Comparison of ENCODE assay signal across 23 cellular contexts in genomic region chr7:156919132-156919713, GRCh38. TPM values are rescaled to one million over a fixed set of nuclear protein-coding genes. Genes with fewer than 3 reads are reported as not detected.
A peak's percentile ranks its signal among the peaks of the same experiment; 100 is the strongest.
DNase-seq lines count a peak whose midpoint lies in the region; ATAC-seq, FAIRE-seq and TF ChIP-seq lines count a peak whose summit lies in the region.
"Had no signal": no experiment of that assay in that cellular context is flagged by ENCODE, and none has a peak within 500 bp of the region (broad histone marks: within the 10 kb centered on the region; RNA-seq: fewer than 3 reads in every experiment).

No MANE protein-coding gene starts in this region.

- H3K4me2 ChIP-seq in HepG2 (ENCODE audit: low read depth, low read length) = peak overlapping the region; percentile 62
- H3K4me2 ChIP-seq: BLaER1 had no signal

- no peak overlapping the region for H2AFZ ChIP-seq in HepG2 (ENCODE audit: low read length)

- H3K9me3 ChIP-seq in HepG2 (ENCODE audit: low read length) = no peaks in the 10 kb centered on the region
- no peaks in the 10 kb centered on the region for H3K9me3 ChIP-seq in right lobe of liver
- no peaks in the 10 kb centered on the region for H3K9me3 ChIP-seq in T-helper 17 cell (ENCODE audit: control insufficient read depth, low read length, poor library complexity, severe bottlenecking)
- H3K9me3 ChIP-seq in upper lobe of right lung = no peaks in the 10 kb centered on the region
- H3K9me3 ChIP-seq: lower lobe of right lung, Peyer's patch, thoracic aorta had no signal

- H3K79me2 ChIP-seq in HepG2 (ENCODE audit: insufficient read depth, low read length) = no peaks in the 10 kb centered on the region

- H3K9me3 Mint-ChIP-seq in activated naive CD8-positive, alpha-beta T cell treated with anti-CD3 and anti-CD28 coated beads, Interleukin-2, amount 50 U/mL, for 24 hours = no peaks in the 10 kb centered on the region

- H3K27ac Mint-ChIP-seq in T-helper 17 cell = peak overlapping the region; percentile 89
- H3K27ac Mint-ChIP-seq in activated naive CD8-positive, alpha-beta T cell treated with anti-CD3 and anti-CD28 coated beads, Interleukin-2, amount 50 U/mL, for 24 hours = no peak overlapping the region
- H3K27ac Mint-ChIP-seq: activated naive CD4-positive, alpha-beta T cell treated with anti-CD3 and anti-CD28 coated beads, Interleukin-2, amount 10 ng/mL, durations not matched to agents 7 days and 5 days; stimulated activated naive B cell treated with anti-CD40 and anti-IgM and Interleukin-4, amounts not matched to agents 10 μg/mL and 1 μg/mL and 100 μg/mL, for 72 hours had no signal

- TF ChIP-seq CTCF in HepG2 (CRISPR knock-in tag; IDR thresholded peaks at IDR 0.05) (no peak), right lobe of liver (IDR thresholded peaks at IDR 0.05) (no peak), upper lobe of right lung (IDR thresholded peaks at IDR 0.05) (no peak)

- H3K9ac ChIP-seq in HepG2 (ENCODE audit: insufficient read depth, low read depth, low read length) = no peak overlapping the region
- H3K9ac ChIP-seq: BLaER1 had no signal

- TF ChIP-seq POLR2A in HepG2 (IDR thresholded peaks at IDR 0.05; ENCODE audit: insufficient read depth in 1 of 2, low read depth in 2 of 2, low read length in 2 of 2) (no peak), right lobe of liver (IDR thresholded peaks at IDR 0.05) (no peak)

- FAIRE-seq in HepG2 (lab: Jason Lieb, UNC) = no peak
- FAIRE-seq: keratinocyte had no signal

- peaks cover 27% of the 10 kb centered on the region for H3K4me1 Mint-ChIP-seq in T-helper 17 cell
- H3K4me1 Mint-ChIP-seq in activated naive CD8-positive, alpha-beta T cell treated with anti-CD3 and anti-CD28 coated beads, Interleukin-2, amount 50 U/mL, for 24 hours = peaks cover 34% of the 10 kb centered on the region

- H4K20me1 ChIP-seq in HepG2 (ENCODE audit: insufficient read depth, low read length) = no peaks in the 10 kb centered on the region

- 27% methylated on average over 13 of the region's 19 CpGs for WGBS in HepG2 (ENCODE audit: low lambda C conversion rate)
- 42% methylated on average over 7 of the region's 19 CpGs for WGBS in right lobe of liver (ENCODE audit: insufficient coverage, low coverage, low lambda C conversion rate, missing lambda C conversion rate)

- peak overlapping the region in 1 of 3 experiments; percentile 25; a peak in 2 of 6 replicates for H3K4me3 ChIP-seq in HepG2 (replicated peaks in 1 of 3; ENCODE audit: insufficient read depth in 1 of 3, low read depth in 2 of 3, low read length in 3 of 3)
- no peak overlapping the region for H3K4me3 ChIP-seq in right lobe of liver
- H3K4me3 ChIP-seq in upper lobe of right lung = no peak overlapping the region
- H3K4me3 ChIP-seq: BLaER1, lower lobe of right lung, Peyer's patch, SJCRH30, thoracic aorta had no signal

- in situ Hi-C loops in HepG2 (cut with HindIII; ENCODE audit: extremely low pct_ligation_motif_present, low pct_unique_long_range_greater_than_20kb) = no loop called here

- H3K4me1 ChIP-seq in HepG2 (ENCODE audit: insufficient read depth, low read length) = peaks cover 15% of the 10 kb centered on the region
- no peaks in the 10 kb centered on the region for H3K4me1 ChIP-seq in right lobe of liver
- no peaks in the 10 kb centered on the region for H3K4me1 ChIP-seq in upper lobe of right lung
- H3K4me1 ChIP-seq: Caco-2, lower lobe of right lung, SJCRH30 had no signal

- H3K36me3 Mint-ChIP-seq in T-helper 17 cell (ENCODE audit: low read depth) = peaks cover 4% of the 10 kb centered on the region
- no peaks in the 10 kb centered on the region for H3K36me3 Mint-ChIP-seq in activated naive CD8-positive, alpha-beta T cell treated with anti-CD3 and anti-CD28 coated beads, Interleukin-2, amount 50 U/mL, for 24 hours (ENCODE audit: low read depth)
- H3K36me3 Mint-ChIP-seq: activated naive CD4-positive, alpha-beta T cell treated with anti-CD3 and anti-CD28 coated beads, Interleukin-2, amount 10 ng/mL, durations not matched to agents 7 days and 5 days; stimulated activated naive B cell treated with anti-CD40 and anti-IgM and Interleukin-4, amounts not matched to agents 10 μg/mL and 1 μg/mL and 100 μg/mL, for 72 hours had no signal

- TF ChIP-seq EP300 in HepG2 (IDR thresholded peaks at IDR 0.05; ENCODE audit: low read depth in 2 of 2, low read length in 2 of 2) (no peak), HepG2 (CRISPR knock-in tag; IDR thresholded peaks at IDR 0.05; ENCODE audit: borderline replicate concordance) (no peak)

- POLR2A ChIA-PET in HepG2 (lab: Yijun Ruan, JAX) = no interaction called here

- ATAC-seq in HepG2 = peak; percentile 95
- ATAC-seq in right lobe of liver = no peak
- ATAC-seq in HG02642 (IDR thresholded peaks at IDR 0.05; ENCODE audit: poor library complexity, unreplicated experiment) = peak; percentile 29
- ATAC-seq in T-helper 17 cell = no peak
- ATAC-seq in upper lobe of right lung = no peak
- no peak for ATAC-seq in activated naive CD8-positive, alpha-beta T cell treated with anti-CD3 and anti-CD28 coated beads, Interleukin-2, amount 50 U/mL, for 24 hours
- ATAC-seq: lower lobe of right lung, right cardiac atrium had no signal

- TF ChIP-seq RAD21 in HepG2 (CRISPR knock-in tag; IDR thresholded peaks at IDR 0.05) = no peak

- intact Hi-C loops in HepG2 (cut with micrococcal nuclease; ENCODE audit: unreplicated experiment) (no loop called here), right lobe of liver (cut with DNase I) (no loop called here), upper lobe of right lung (cut with DNase I) (no loop called here)

- peaks cover 23% of the 10 kb centered on the region for H3K27me3 Mint-ChIP-seq in T-helper 17 cell
- H3K27me3 Mint-ChIP-seq in activated naive CD8-positive, alpha-beta T cell treated with anti-CD3 and anti-CD28 coated beads, Interleukin-2, amount 50 U/mL, for 24 hours = peaks cover 40% of the 10 kb centered on the region

- H3K36me3 ChIP-seq in HepG2 (replicated peaks in 1 of 2; ENCODE audit: control insufficient read depth in 1 of 2, insufficient read depth in 2 of 2, low read length in 2 of 2) = no peaks in the 10 kb centered on the region
- no peaks in the 10 kb centered on the region for H3K36me3 ChIP-seq in right lobe of liver
- H3K36me3 ChIP-seq in upper lobe of right lung = no peaks in the 10 kb centered on the region
- H3K36me3 ChIP-seq: BLaER1, lower lobe of right lung, Peyer's patch, SJCRH30, thoracic aorta, WERI-Rb-1 had no signal

- H3K4me3 Mint-ChIP-seq in T-helper 17 cell = no peak overlapping the region
- H3K4me3 Mint-ChIP-seq in activated naive CD8-positive, alpha-beta T cell treated with anti-CD3 and anti-CD28 coated beads, Interleukin-2, amount 50 U/mL, for 24 hours = no peak overlapping the region
- H3K4me3 Mint-ChIP-seq: activated naive CD4-positive, alpha-beta T cell treated with anti-CD3 and anti-CD28 coated beads, Interleukin-2, amount 10 ng/mL, durations not matched to agents 7 days and 5 days; stimulated activated naive B cell treated with anti-CD40 and anti-IgM and Interleukin-4, amounts not matched to agents 10 μg/mL and 1 μg/mL and 100 μg/mL, for 72 hours had no signal

- H3K27ac ChIP-seq in HepG2 (ENCODE audit: extremely low read length, insufficient read depth, low read length) (no peak overlapping the region), right lobe of liver (no peak overlapping the region), upper lobe of right lung (no peak overlapping the region)
- H3K27ac ChIP-seq: BLaER1, lower lobe of right lung, Peyer's patch, SJCRH30, thoracic aorta, WERI-Rb-1 had no signal

- H3K27me3 ChIP-seq in HepG2 (ENCODE audit: control insufficient read depth in 1 of 2, insufficient read depth in 2 of 2, low read length in 2 of 2) (peaks cover 0 to 14% of the 10 kb centered on the region in 2 experiments; a peak in 2 of 5 replicates), right lobe of liver (no peaks in the 10 kb centered on the region), upper lobe of right lung (no peaks in the 10 kb centered on the region)
- H3K27me3 ChIP-seq: Peyer's patch, SJCRH30 had no signal

- CTCF ChIA-PET in HepG2 (lab: Yijun Ruan, JAX; ENCODE audit: low intra/inter-chr PET ratio, low total read pairs) = no interaction called here

- BruUV-seq in HepG2 (replicated peaks; lab: Mats Ljungman, UMichigan) = no TSS peak

- DNase-seq in HepG2 (ENCODE audit: low spot score) (no peak), right lobe of liver (no peak), T-helper 17 cell (no peak), upper lobe of right lung (peak; percentile 49), NAMALWA (ENCODE audit: low spot score) (no peak), amniotic stem cell (lab: John Stamatoyannopoulos, UW) (no peak)
- DNase-seq in activated naive CD8-positive, alpha-beta T cell treated with anti-CD3 and anti-CD28 coated beads, Interleukin-2, amount 50 U/mL, for 24 hours = no peak
- DNase-seq: activated naive CD4-positive, alpha-beta T cell treated with anti-CD3 and anti-CD28 coated beads, Interleukin-2, amount 10 ng/mL, durations not matched to agents 7 days and 5 days; Caco-2; erythroblast; foreskin melanocyte; lower lobe of right lung; NCI-H2029; NCI-H345; right cardiac atrium; SJCRH30; stimulated activated naive B cell treated with anti-CD40 and anti-IgM and Interleukin-4, amounts not matched to agents 10 μg/mL and 1 μg/mL and 100 μg/mL, for 72 hours; WERI-Rb-1 had no signal

RNA-seq across cellular contexts. Expression of gene LMBR1, which starts 26.2 kb away (rescaled TPM):
- total RNA-seq in HepG2 (2016; rRNA removed; fragmentation: Illumina TruSeq; extraction: Trizol) (30.4 and 39.6 TPM in 2 replicates), right lobe of liver (10 to 100 TPM; 25.1 to 34.5 (median 31.7) TPM), T-helper 17 cell (10 to 100 TPM; 47.3 to 53.0 TPM), upper lobe of right lung (70.5 TPM)
- total RNA-seq in HepG2 (2016; cell fraction: cytosol; rRNA removed; fragmentation: Illumina TruSeq; extraction: Trizol; ENCODE audit: low read depth) = 32.2 and 34.5 TPM in 2 replicates
- total RNA-seq in HepG2 (2016; cell fraction: insoluble cytoplasmic fraction; rRNA removed; fragmentation: Illumina TruSeq; extraction: Trizol) = 31.7 and 39.8 TPM in 2 replicates
- total RNA-seq in HepG2 (2016; cell fraction: membrane; rRNA removed; fragmentation: Illumina TruSeq; extraction: Trizol) = 35.2 and 35.7 TPM in 2 replicates
- 74.2 and 80.7 TPM in 2 replicates for total RNA-seq in HepG2 (2016; cell fraction: nucleus; rRNA removed; fragmentation: Illumina TruSeq; extraction: Trizol)
- polyA plus RNA-seq in HepG2 (2011; rRNA removed) = 18.7 and 20.9 TPM in 2 replicates
- polyA plus RNA-seq in HepG2 (2011; cell fraction: cytosol; rRNA removed) = 14.8 and 17.5 TPM in 2 replicates
- polyA plus RNA-seq in HepG2 (2011; cell fraction: nucleus; rRNA removed) = 48.7 and 53.2 TPM in 2 replicates
- polyA plus RNA-seq in HepG2 (2012) = 16.2 and 18.9 TPM in 2 replicates
- polyA plus RNA-seq in HepG2 (2016; cell fraction: cytosol; fragmentation: Illumina TruSeq; extraction: Trizol; ENCODE audit: low read depth) = 6.0 and 6.1 TPM in 2 replicates
- polyA plus RNA-seq in HepG2 (2016; cell fraction: insoluble cytoplasmic fraction; fragmentation: Illumina TruSeq; extraction: Trizol; ENCODE audit: low read depth) = 24.4 and 27.6 TPM in 2 replicates
- polyA plus RNA-seq in HepG2 (2016; cell fraction: membrane; fragmentation: Illumina TruSeq; extraction: Trizol; ENCODE audit: low read depth) = 16.2 and 17.5 TPM in 2 replicates
- 38.6 and 52.3 TPM in 2 replicates for polyA plus RNA-seq in HepG2 (2016; cell fraction: nucleus; fragmentation: Illumina TruSeq; extraction: Trizol; ENCODE audit: insufficient read depth, low read depth)
- 52.9 and 78.7 TPM in 2 replicates for polyA minus RNA-seq in HepG2 (2011; rRNA and poly(A)+ RNA removed; ENCODE audit: low replicate concordance)
- polyA minus RNA-seq in HepG2 (2011; cell fraction: cytosol; rRNA and poly(A)+ RNA removed) = 24.6 and 26.7 TPM in 2 replicates
- 160 and 168 TPM in 2 replicates for polyA minus RNA-seq in HepG2 (2011; cell fraction: nucleus; rRNA and poly(A)+ RNA removed)

RNA-seq across cellular contexts. Expression of gene NOM1, which starts 30.3 kb away (rescaled TPM):
- 17.3 and 26.2 TPM in 2 replicates for total RNA-seq in HepG2 (2016; rRNA removed; fragmentation: Illumina TruSeq; extraction: Trizol)
- 19.4 and 19.6 TPM in 2 replicates for total RNA-seq in HepG2 (2016; cell fraction: cytosol; rRNA removed; fragmentation: Illumina TruSeq; extraction: Trizol; ENCODE audit: low read depth)
- total RNA-seq in HepG2 (2016; cell fraction: insoluble cytoplasmic fraction; rRNA removed; fragmentation: Illumina TruSeq; extraction: Trizol) = 17.8 and 29.8 TPM in 2 replicates
- total RNA-seq in HepG2 (2016; cell fraction: membrane; rRNA removed; fragmentation: Illumina TruSeq; extraction: Trizol) = 9.5 and 9.7 TPM in 2 replicates
- total RNA-seq in HepG2 (2016; cell fraction: nucleus; rRNA removed; fragmentation: Illumina TruSeq; extraction: Trizol) = 38.8 and 47.6 TPM in 2 replicates
- 14.0 and 14.2 TPM in 2 replicates for polyA plus RNA-seq in HepG2 (2011; rRNA removed)
- 3.9 and 4.6 TPM in 2 replicates for polyA plus RNA-seq in HepG2 (2011; cell fraction: cytosol; rRNA removed)
- polyA plus RNA-seq in HepG2 (2011; cell fraction: nucleus; rRNA removed) = 31.2 and 37.8 TPM in 2 replicates
- polyA plus RNA-seq in HepG2 (2012) = 12.8 and 13.3 TPM in 2 replicates
- polyA plus RNA-seq in HepG2 (2016; cell fraction: cytosol; fragmentation: Illumina TruSeq; extraction: Trizol; ENCODE audit: low read depth) = 0.77 and 1.1 TPM in 2 replicates
- 13.4 and 13.7 TPM in 2 replicates for polyA plus RNA-seq in HepG2 (2016; cell fraction: insoluble cytoplasmic fraction; fragmentation: Illumina TruSeq; extraction: Trizol; ENCODE audit: low read depth)
- polyA plus RNA-seq in HepG2 (2016; cell fraction: membrane; fragmentation: Illumina TruSeq; extraction: Trizol; ENCODE audit: low read depth) = 2.3 and 2.8 TPM in 2 replicates
- polyA plus RNA-seq in HepG2 (2016; cell fraction: nucleus; fragmentation: Illumina TruSeq; extraction: Trizol; ENCODE audit: insufficient read depth, low read depth) = 57.7 and 61.6 TPM in 2 replicates
- 25.8 and 45.7 TPM in 2 replicates for polyA minus RNA-seq in HepG2 (2011; rRNA and poly(A)+ RNA removed; ENCODE audit: low replicate concordance)
- polyA minus RNA-seq in HepG2 (2011; cell fraction: cytosol; rRNA and poly(A)+ RNA removed) = 5.3 and 6.9 TPM in 2 replicates
- 44.3 and 51.8 TPM in 2 replicates for polyA minus RNA-seq in HepG2 (2011; cell fraction: nucleus; rRNA and poly(A)+ RNA removed)
- 10 to 100 TPM in 1 of 6 experiments, 1 to 10 TPM in 5; 6.1 to 10.2 (median 8.1) TPM for total RNA-seq in right lobe of liver
- 10 to 100 TPM; 31.3 to 35.8 TPM for total RNA-seq in T-helper 17 cell
- 20.6 TPM for total RNA-seq in upper lobe of right lung

Comparison
In these comparisons a context has a peak if more than half of its experiments do, and no peak if none do; other contexts are left out.
1. ATAC-seq: peak in HepG2 (single experiment) and HG02642 (single experiment); none in right lobe of liver (0 of 4), T-helper 17 cell (single experiment), upper lobe of right lung (single experiment) and activated naive CD8-positive, alpha-beta T cell treated with anti-CD3 and anti-CD28 coated beads, Interleukin-2, amount 50 U/mL, for 24 hours (single experiment).